ENCODE assay signal across 8 cellular contexts in the genomic region with DNA sequence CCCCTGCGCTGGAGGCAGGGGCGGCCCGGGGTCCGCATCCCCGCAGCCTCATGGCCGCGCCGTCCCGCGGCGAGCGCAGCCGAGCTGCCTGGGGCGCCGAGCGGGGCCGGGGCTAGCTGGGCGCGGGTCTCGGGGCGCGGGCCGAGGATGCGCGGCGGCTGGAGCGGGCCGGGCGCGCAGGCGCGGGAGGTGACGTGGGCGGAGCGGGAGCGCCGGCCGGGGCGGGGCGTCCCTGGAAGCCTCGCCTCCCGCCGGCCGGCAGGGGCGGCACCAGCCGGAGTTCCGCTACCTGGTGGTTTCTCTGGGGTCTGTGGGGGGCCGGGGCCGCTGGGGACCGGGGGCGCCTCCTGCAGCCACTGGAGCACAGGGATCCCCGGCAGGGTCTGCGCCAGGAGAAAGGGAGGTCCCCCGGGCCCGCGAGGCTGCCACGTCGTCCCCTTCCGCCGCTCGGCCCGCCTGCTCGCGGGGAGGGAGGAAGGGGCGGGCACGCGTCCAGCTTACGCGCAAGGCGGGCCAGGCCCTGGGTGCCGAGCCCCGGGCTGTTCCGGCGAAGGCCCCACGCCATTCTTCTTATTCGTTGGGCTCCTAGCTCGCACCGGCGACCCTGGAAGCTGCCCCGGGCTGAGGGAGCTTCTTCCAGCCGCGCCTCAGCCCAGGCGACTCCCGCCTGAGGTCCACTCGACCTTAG. TPM values are rescaled to one million over a fixed set of nuclear protein-coding genes. Genes with fewer than 3 reads are reported as not detected.
DNase-seq lines count a peak whose midpoint lies in the region; ATAC-seq, FAIRE-seq and TF ChIP-seq lines count a peak whose summit lies in the region.

Gene LPCAT1, minus strand, starts transcription at position 168 of the 688 bp plus-strand sequence. Its CDS starts 116 bp downstream, at position 52.

- no peak for TF ChIP-seq EP300 in HepG2 (IDR thresholded peaks at IDR 0.05; ENCODE audit: low read depth in 2 of 2, low read length in 2 of 2)
- TF ChIP-seq EP300 in HepG2 (CRISPR knock-in tag; IDR thresholded peaks at IDR 0.05; ENCODE audit: borderline replicate concordance): no peak

- H3K4me1 ChIP-seq in HepG2 (ENCODE audit: insufficient read depth, low read length): peaks cover 54% of the 10 kb centered on the region

- WGBS in HepG2 (ENCODE audit: low lambda C conversion rate): 5% methylated on average over 4 of the region's 85 CpGs

- peak within 1 kb of the TSS; percentile 79 for H3K27ac Mint-ChIP-seq in dendritic cell treated with granulocyte-macrophage colony-stimulating factor and Interleukin-4, amounts not matched to agents 40 ng/mL and 50 ng/mL, for 4 days

- peaks cover 38% of the 10 kb centered on the region for H3K36me3 Mint-ChIP-seq in dendritic cell treated with granulocyte-macrophage colony-stimulating factor and Interleukin-4, amounts not matched to agents 40 ng/mL and 50 ng/mL, for 4 days (ENCODE audit: low read depth)

- CTCF ChIA-PET in HepG2 (lab: Yijun Ruan, JAX; ENCODE audit: low intra/inter-chr PET ratio, low total read pairs): no interaction called here

- FAIRE-seq in HepG2 (lab: Jason Lieb, UNC): no peak

- no peaks in the 10 kb centered on the region for H3K9me3 Mint-ChIP-seq in dendritic cell treated with granulocyte-macrophage colony-stimulating factor and Interleukin-4, amounts not matched to agents 40 ng/mL and 50 ng/mL, for 4 days

- TSS peak; percentile 94 for BruUV-seq in HepG2 (replicated peaks; lab: Mats Ljungman, UMichigan)

- H3K27me3 Mint-ChIP-seq in dendritic cell treated with granulocyte-macrophage colony-stimulating factor and Interleukin-4, amounts not matched to agents 40 ng/mL and 50 ng/mL, for 4 days: peaks cover 2% of the 10 kb centered on the region

- peak within 1 kb of the TSS; percentile 81 to 94 (median 90) for H3K4me3 ChIP-seq in HepG2 (replicated peaks in 1 of 3; ENCODE audit: insufficient read depth in 1 of 3, low read depth in 2 of 3, low read length in 3 of 3)

- DNase-seq in AML-193 (lab: John Stamatoyannopoulos, UW) (peak; percentile 53 to 63), NCI-H446 treated with DMSO at 0.1 percent for 48 hours (lab: John Stamatoyannopoulos, UW) (peak; percentile 61), HepG2 (ENCODE audit: low spot score) (peak; percentile 30)
- DNase-seq in activated CD4-positive, alpha-beta T cell treated with anti-CD3 and anti-CD28 coated beads, Interleukin-2, amount 50 U/mL, for 1 hour: peak; percentile 65
- DNase-seq in stimulated activated CD4-positive, alpha-beta T cell treated with anti-CD3 and anti-CD28 coated beads, Interleukin-2, amount 100 ng/mL, for 48 hours: peak; percentile 73 to 76

- no peak; the same call in 1 of the 2 replicates for TF ChIP-seq CTCF in HepG2 (CRISPR knock-in tag; IDR thresholded peaks at IDR 0.05)

- peak within 1 kb of the TSS; percentile 83 for H3K4me3 Mint-ChIP-seq in dendritic cell treated with granulocyte-macrophage colony-stimulating factor and Interleukin-4, amounts not matched to agents 40 ng/mL and 50 ng/mL, for 4 days

- H3K9me3 ChIP-seq in HepG2 (ENCODE audit: low read length): no peaks in the 10 kb centered on the region

- peak within 1 kb of the TSS; percentile 76 for H3K9ac ChIP-seq in HepG2 (ENCODE audit: insufficient read depth, low read depth, low read length)

- H3K4me1 Mint-ChIP-seq in dendritic cell treated with granulocyte-macrophage colony-stimulating factor and Interleukin-4, amounts not matched to agents 40 ng/mL and 50 ng/mL, for 4 days (ENCODE audit: low read depth): peaks cover 35% of the 10 kb centered on the region

- H2AFZ ChIP-seq in HepG2 (ENCODE audit: low read length): no peak within 1 kb of the TSS

- H3K27me3 ChIP-seq in HepG2 (ENCODE audit: control insufficient read depth in 1 of 2, insufficient read depth in 2 of 2, low read length in 2 of 2): no peaks in the 10 kb centered on the region

- intact Hi-C loops in dendritic cell treated with granulocyte-macrophage colony-stimulating factor and Interleukin-4, amounts not matched to agents 40 ng/mL and 50 ng/mL, for 4 days (cut with micrococcal nuclease): loop anchor here (2.0 kb wide), 1 partner anchor 17 kb away; no protein-coding TSS in a partner anchor
- intact Hi-C loops in HepG2 (cut with micrococcal nuclease; ENCODE audit: unreplicated experiment): loop anchor here (1.0 to 5.0 kb wide), 2 partner anchors 41 to 68 kb away; no protein-coding TSS in a partner anchor

- H3K4me2 ChIP-seq in HepG2 (ENCODE audit: low read depth, low read length): peak within 1 kb of the TSS; percentile 90

- peaks cover 40% of the 10 kb centered on the region for H3K79me2 ChIP-seq in HepG2 (ENCODE audit: insufficient read depth, low read length)

- H4K20me1 ChIP-seq in HepG2 (ENCODE audit: insufficient read depth, low read length): peaks cover 21% of the 10 kb centered on the region; the same call in 1 of the 2 replicates

- no peak for TF ChIP-seq RAD21 in HepG2 (CRISPR knock-in tag; IDR thresholded peaks at IDR 0.05)

- H3K36me3 ChIP-seq in HepG2 (replicated peaks in 1 of 2; ENCODE audit: control insufficient read depth in 1 of 2, insufficient read depth in 2 of 2, low read length in 2 of 2): peaks cover 9 to 20% of the 10 kb centered on the region in 2 experiments

- H3K27ac ChIP-seq in HepG2 (ENCODE audit: extremely low read length, insufficient read depth, low read length): peak within 1 kb of the TSS; percentile 66

- in situ Hi-C loops in HepG2 (cut with HindIII; ENCODE audit: extremely low pct_ligation_motif_present, low pct_unique_long_range_greater_than_20kb): loop anchor here (5.0 to 25.0 kb wide), 2 partner anchors 38 to 113 kb away; no protein-coding TSS in a partner anchor

- POLR2A ChIA-PET in HepG2 (lab: Yijun Ruan, JAX): interaction anchor here (0.8 to 2.8 kb wide), 7 partner anchors 13 to 70 kb away, joined by 3 to 14 read pairs (median 8); no protein-coding TSS in a partner anchor

- no peak; a peak in 1 of 4 replicates for TF ChIP-seq POLR2A in HepG2 (IDR thresholded peaks at IDR 0.05; ENCODE audit: insufficient read depth in 1 of 2, low read depth in 2 of 2, low read length in 2 of 2)

- ATAC-seq in GM19035 (IDR thresholded peaks at IDR 0.05; ENCODE audit: unreplicated experiment): peak; percentile 74
- ATAC-seq in HG03196 (IDR thresholded peaks at IDR 0.05; ENCODE audit: unreplicated experiment): peak; percentile 69
- ATAC-seq in HepG2: peak; percentile 76

TF ChIP-seq in HepG2, 621 proteins besides CTCF, POLR2A, EP300 and RAD21 (continues in another document):
- no peak for TF ChIP-seq ZFP41 (CRISPR knock-in tag; IDR thresholded peaks at IDR 0.05; ENCODE audit: borderline replicate concordance)
- TF ChIP-seq HNRNPK (IDR thresholded peaks at IDR 0.05; ENCODE audit: low read depth, low read length, poor library complexity, severe bottlenecking): no peak
- no peak for TF ChIP-seq ZNF713 (CRISPR knock-in tag; IDR thresholded peaks at IDR 0.05)
- no peak for TF ChIP-seq ZNF362 (CRISPR knock-in tag; IDR thresholded peaks at IDR 0.05; ENCODE audit: borderline replicate concordance)
- no peak for TF ChIP-seq MIER2 (CRISPR knock-in tag; IDR thresholded peaks at IDR 0.05)
- TF ChIP-seq ZNF317 (CRISPR knock-in tag; IDR thresholded peaks at IDR 0.05): no peak
- no peak for TF ChIP-seq NR2F1 (CRISPR knock-in tag; IDR thresholded peaks at IDR 0.05)
- no peak for TF ChIP-seq MYNN (CRISPR knock-in tag; IDR thresholded peaks at IDR 0.05; ENCODE audit: low read depth)
- TF ChIP-seq ZNF121 (CRISPR knock-in tag; IDR thresholded peaks at IDR 0.05): no peak
- TF ChIP-seq DMAP1 (CRISPR knock-in tag; IDR thresholded peaks at IDR 0.05): peak; percentile 66; the same call in 1 of the 2 replicates
- no peak for TF ChIP-seq MIXL1 (CRISPR knock-in tag; IDR thresholded peaks at IDR 0.05)
- peak; percentile 73; the same call in 1 of the 2 replicates for TF ChIP-seq ZBTB7B (CRISPR knock-in tag; IDR thresholded peaks at IDR 0.05)
- TF ChIP-seq JDP2 (CRISPR knock-in tag; IDR thresholded peaks at IDR 0.05; ENCODE audit: borderline replicate concordance): no peak
- TF ChIP-seq SPEN (CRISPR knock-in tag; IDR thresholded peaks at IDR 0.05; ENCODE audit: low read depth): peak; percentile 75
- no peak for TF ChIP-seq ZNF382 (CRISPR knock-in tag; IDR thresholded peaks at IDR 0.05; ENCODE audit: borderline replicate concordance)
- 0 out of 2 replicates have a peak, but pooled peaks have one; percentile 68 for TF ChIP-seq NKX3-1 (CRISPR knock-in tag; IDR thresholded peaks at IDR 0.05)

RNA-seq across cellular contexts. Expression of gene LPCAT1, which starts in this region (rescaled TPM):
- 16.0 and 29.8 TPM in 2 replicates for total RNA-seq in HepG2 (2016; rRNA removed; fragmentation: Illumina TruSeq; extraction: Trizol)
- total RNA-seq in HepG2 (2016; cell fraction: cytosol; rRNA removed; fragmentation: Illumina TruSeq; extraction: Trizol; ENCODE audit: low read depth): 5.1 and 9.2 TPM in 2 replicates
- 14.3 and 34.5 TPM in 2 replicates for total RNA-seq in HepG2 (2016; cell fraction: insoluble cytoplasmic fraction; rRNA removed; fragmentation: Illumina TruSeq; extraction: Trizol)
- total RNA-seq in HepG2 (2016; cell fraction: membrane; rRNA removed; fragmentation: Illumina TruSeq; extraction: Trizol): 14.8 and 16.4 TPM in 2 replicates
- total RNA-seq in HepG2 (2016; cell fraction: nucleus; rRNA removed; fragmentation: Illumina TruSeq; extraction: Trizol): 37.9 and 47.2 TPM in 2 replicates
- polyA plus RNA-seq in HepG2 (2011; rRNA removed): 90.6 and 115 TPM in 2 replicates
- polyA plus RNA-seq in HepG2 (2011; cell fraction: cytosol; rRNA removed): 65.4 and 69.9 TPM in 2 replicates
- 330 and 361 TPM in 2 replicates for polyA plus RNA-seq in HepG2 (2011; cell fraction: nucleus; rRNA removed)
- polyA plus RNA-seq in HepG2 (2012): 104 and 122 TPM in 2 replicates
- 3.8 and 4.2 TPM in 2 replicates for polyA plus RNA-seq in HepG2 (2016; cell fraction: cytosol; fragmentation: Illumina TruSeq; extraction: Trizol; ENCODE audit: low read depth)
- polyA plus RNA-seq in HepG2 (2016; cell fraction: insoluble cytoplasmic fraction; fragmentation: Illumina TruSeq; extraction: Trizol; ENCODE audit: low read depth): 18.3 and 19.5 TPM in 2 replicates
- polyA plus RNA-seq in HepG2 (2016; cell fraction: membrane; fragmentation: Illumina TruSeq; extraction: Trizol; ENCODE audit: low read depth): 9.2 and 10.4 TPM in 2 replicates
- polyA plus RNA-seq in HepG2 (2016; cell fraction: nucleus; fragmentation: Illumina TruSeq; extraction: Trizol; ENCODE audit: insufficient read depth, low read depth): 89.7 and 92.4 TPM in 2 replicates
- polyA minus RNA-seq in HepG2 (2011; rRNA and poly(A)+ RNA removed; ENCODE audit: low replicate concordance): 56.1 and 65.1 TPM in 2 replicates
- polyA minus RNA-seq in HepG2 (2011; cell fraction: cytosol; rRNA and poly(A)+ RNA removed): 44.6 and 51.7 TPM in 2 replicates
- polyA minus RNA-seq in HepG2 (2011; cell fraction: nucleus; rRNA and poly(A)+ RNA removed): 90.3 and 92.4 TPM in 2 replicates

Comparison
In these comparisons a context has a peak if more than half of its experiments do, and no peak if none do; other contexts are left out.
1. Peak in every context shown above with its lines: DNase-seq, ATAC-seq, H3K4me3 ChIP-seq and H3K27ac ChIP-seq.